ENCODE assay signal across 18 cellular contexts in genomic region chr10:77732213-77733003, GRCh38.
"Had no signal": no experiment of that assay in that cellular context is flagged by ENCODE, and none has a peak within 500 bp of the region (broad histone marks: within the 10 kb centered on the region; RNA-seq: fewer than 3 reads in every experiment).

No MANE protein-coding gene starts in this region.

- H3K9ac ChIP-seq: parathyroid adenoma had no signal

- H3K79me2 ChIP-seq: parathyroid adenoma had no signal

- H3K27me3 ChIP-seq: dorsolateral prefrontal cortex, right lobe of liver, tibial nerve, upper lobe of right lung, vagina had no signal

- ATAC-seq: gastrocnemius medialis; left lobe of liver; natural killer cell; right lobe of liver; stimulated activated naive B cell treated with anti-CD40 and anti-IgM and Interleukin-4, amounts not matched to agents 10 μg/mL and 1 μg/mL and 100 μg/mL, for 72 hours; upper lobe of right lung had no signal

- H2AFZ ChIP-seq: parathyroid adenoma had no signal

- H3K4me1 ChIP-seq: gastrocnemius medialis, right lobe of liver, tibial nerve, upper lobe of right lung, vagina had no signal

- H3K9me3 ChIP-seq: gastrocnemius medialis, right lobe of liver, thoracic aorta, tibial nerve, upper lobe of right lung, vagina had no signal

- FAIRE-seq: keratinocyte, small intestine had no signal

- H3K36me3 ChIP-seq: gastrocnemius medialis, right lobe of liver, thoracic aorta, tibial nerve, upper lobe of right lung, vagina had no signal

- H3K4me3 ChIP-seq: dorsolateral prefrontal cortex, gastrocnemius medialis, lung, right lobe of liver, thoracic aorta, tibial nerve, upper lobe of right lung, vagina had no signal

- H3K27ac ChIP-seq: dorsolateral prefrontal cortex, gastrocnemius medialis, parathyroid adenoma, right lobe of liver, thoracic aorta, tibial nerve, upper lobe of right lung, vagina had no signal

- DNase-seq: dorsolateral prefrontal cortex; effector CD4-positive, alpha-beta T cell; gastrocnemius medialis; natural killer cell; occipital lobe; right lobe of liver; small intestine; stimulated activated CD4-positive, alpha-beta T cell treated with anti-CD3 and anti-CD28 coated beads, Interleukin-15, amount 100 ng/mL, for 24 hours; stimulated activated CD4-positive, alpha-beta T cell treated with anti-CD3 and anti-CD28 coated beads, Interleukin-2, amount 100 ng/mL, for 48 hours; stimulated activated naive B cell treated with anti-CD40 and anti-IgM and Interleukin-4, amounts not matched to agents 10 μg/mL and 1 μg/mL and 100 μg/mL, for 72 hours; upper lobe of right lung had no signal
